Comparison of ENCODE assay signal across 8 cellular contexts in genomic region chr1:165826565-165826964, GRCh38. TPM values are rescaled to one million over a fixed set of nuclear protein-coding genes. Genes with fewer than 3 reads are reported as not detected.
A peak's percentile ranks its signal among the peaks of the same experiment; 100 is the strongest.
DNase-seq lines count a peak whose midpoint lies in the region; ATAC-seq lines count a peak whose summit lies in the region.

No MANE protein-coding gene starts in this region.

- peaks cover 34% of the 10 kb centered on the region for H3K36me3 Mint-ChIP-seq in activated T-cell treated with anti-CD3 and anti-CD28 coated beads, Interleukin-2, amount 50 U/mL, for 24 hours (ENCODE audit: low read depth)
- peaks cover 7% of the 10 kb centered on the region for H3K36me3 Mint-ChIP-seq in activated CD4-positive, alpha-beta memory T cell treated with anti-CD3 and anti-CD28 coated beads for 36 hours
- H3K36me3 Mint-ChIP-seq in stimulated activated memory B cell treated with anti-CD40 and anti-IgM and Interleukin-4, amounts not matched to agents 10 μg/mL and 1 μg/mL and 100 μg/mL, for 72 hours = no peaks in the 10 kb centered on the region

- POLR2A ChIA-PET in activated CD4-positive, alpha-beta memory T cell treated with anti-CD3 and anti-CD28 coated beads for 36 hours (lab: Charles Lee) = interaction anchor here (0.6 kb wide), 2 partner anchors 51 to 57 kb away, joined by 4 to 5 read pairs; no protein-coding TSS in a partner anchor

- H3K4me1 ChIP-seq in iPS-15b (ENCODE audit: control insufficient read depth, insufficient read depth, low read length) = peaks cover 11% of the 10 kb centered on the region

- no peak overlapping the region for H3K9ac ChIP-seq in iPS-15b (ENCODE audit: low read depth, low read length)

- H3K9me3 Mint-ChIP-seq in activated T-cell treated with anti-CD3 and anti-CD28 coated beads, Interleukin-2, amount 50 U/mL, for 24 hours = no peaks in the 10 kb centered on the region
- no peaks in the 10 kb centered on the region for H3K9me3 Mint-ChIP-seq in activated CD4-positive, alpha-beta memory T cell treated with anti-CD3 and anti-CD28 coated beads for 36 hours
- no peaks in the 10 kb centered on the region for H3K9me3 Mint-ChIP-seq in stimulated activated memory B cell treated with anti-CD40 and anti-IgM and Interleukin-4, amounts not matched to agents 10 μg/mL and 1 μg/mL and 100 μg/mL, for 72 hours

- peak overlapping the region; percentile 85 for H3K4me3 Mint-ChIP-seq in activated T-cell treated with anti-CD3 and anti-CD28 coated beads, Interleukin-2, amount 50 U/mL, for 24 hours
- H3K4me3 Mint-ChIP-seq in activated CD4-positive, alpha-beta memory T cell treated with anti-CD3 and anti-CD28 coated beads for 36 hours = peak overlapping the region; percentile 76
- H3K4me3 Mint-ChIP-seq in stimulated activated memory B cell treated with anti-CD40 and anti-IgM and Interleukin-4, amounts not matched to agents 10 μg/mL and 1 μg/mL and 100 μg/mL, for 72 hours = peak overlapping the region; percentile 96

- CTCF ChIA-PET in activated CD4-positive, alpha-beta memory T cell treated with anti-CD3 and anti-CD28 coated beads for 36 hours (lab: Charles Lee) = interaction anchor here (1.0 to 1.8 kb wide), 3 partner anchors 45 to 88 kb away, joined by 3 to 6 read pairs (median 3); no protein-coding TSS in a partner anchor

- H3K4me3 ChIP-seq in iPS-15b (ENCODE audit: low read depth, low read length) = peak overlapping the region; percentile 30

- no peaks in the 10 kb centered on the region for H3K36me3 ChIP-seq in iPS-15b (ENCODE audit: control insufficient read depth, insufficient read depth, low read length)

- H3K27ac Mint-ChIP-seq in activated T-cell treated with anti-CD3 and anti-CD28 coated beads, Interleukin-2, amount 50 U/mL, for 24 hours = no peak overlapping the region
- no peak overlapping the region for H3K27ac Mint-ChIP-seq in activated CD4-positive, alpha-beta memory T cell treated with anti-CD3 and anti-CD28 coated beads for 36 hours
- peak overlapping the region; percentile 95 for H3K27ac Mint-ChIP-seq in stimulated activated memory B cell treated with anti-CD40 and anti-IgM and Interleukin-4, amounts not matched to agents 10 μg/mL and 1 μg/mL and 100 μg/mL, for 72 hours

- H3K9me3 ChIP-seq in iPS-15b (ENCODE audit: control insufficient read depth, insufficient read depth, low read length) = no peaks in the 10 kb centered on the region

- DNase-seq in activated T-cell treated with anti-CD3 and anti-CD28 coated beads, Interleukin-2, amount 50 U/mL, for 24 hours = no peak
- no peak for DNase-seq in activated T-cell treated with anti-CD3 and anti-CD28 coated beads, Interleukin-2, amount 50 U/mL, for 1 hour
- no peak for DNase-seq in activated CD4-positive, alpha-beta memory T cell treated with anti-CD3 and anti-CD28 coated beads for 36 hours
- DNase-seq in SIG-M5 (lab: John Stamatoyannopoulos, UW) = no peak

- H3K27me3 ChIP-seq in iPS-15b (ENCODE audit: control insufficient read depth, insufficient read depth, low read length) = no peaks in the 10 kb centered on the region

- intact Hi-C loops in activated CD4-positive, alpha-beta memory T cell treated with anti-CD3 and anti-CD28 coated beads for 36 hours (cut with micrococcal nuclease) = no loop called here

- no peaks in the 10 kb centered on the region for H3K27me3 Mint-ChIP-seq in activated T-cell treated with anti-CD3 and anti-CD28 coated beads, Interleukin-2, amount 50 U/mL, for 24 hours
- no peaks in the 10 kb centered on the region for H3K27me3 Mint-ChIP-seq in activated CD4-positive, alpha-beta memory T cell treated with anti-CD3 and anti-CD28 coated beads for 36 hours
- no peaks in the 10 kb centered on the region for H3K27me3 Mint-ChIP-seq in stimulated activated memory B cell treated with anti-CD40 and anti-IgM and Interleukin-4, amounts not matched to agents 10 μg/mL and 1 μg/mL and 100 μg/mL, for 72 hours

- peaks cover 21% of the 10 kb centered on the region for H3K4me1 Mint-ChIP-seq in activated T-cell treated with anti-CD3 and anti-CD28 coated beads, Interleukin-2, amount 50 U/mL, for 24 hours (ENCODE audit: low read depth)
- H3K4me1 Mint-ChIP-seq in activated CD4-positive, alpha-beta memory T cell treated with anti-CD3 and anti-CD28 coated beads for 36 hours (ENCODE audit: low read depth) = peaks cover 9% of the 10 kb centered on the region
- peaks cover 17% of the 10 kb centered on the region for H3K4me1 Mint-ChIP-seq in stimulated activated memory B cell treated with anti-CD40 and anti-IgM and Interleukin-4, amounts not matched to agents 10 μg/mL and 1 μg/mL and 100 μg/mL, for 72 hours

- no peak for ATAC-seq in stimulated activated memory B cell treated with anti-CD40 and anti-IgM and Interleukin-4, amounts not matched to agents 10 μg/mL and 1 μg/mL and 100 μg/mL, for 72 hours
- ATAC-seq in GM19324 (IDR thresholded peaks at IDR 0.05; ENCODE audit: low FRiP score, unreplicated experiment) = no peak
- ATAC-seq in GM18870 (IDR thresholded peaks at IDR 0.05; ENCODE audit: unreplicated experiment) = no peak

RNA-seq across cellular contexts. Expression of gene UCK2, which starts 0.8 kb away (rescaled TPM):
- total RNA-seq in activated CD4-positive, alpha-beta memory T cell treated with anti-CD3 and anti-CD28 coated beads for 36 hours = 10 to 100 TPM; 60.1 to 61.8 TPM

RNA-seq across cellular contexts. Expression of gene TMCO1, which starts 57.9 kb away (rescaled TPM):
- 10 to 100 TPM; 73.2 to 76.7 TPM for total RNA-seq in activated CD4-positive, alpha-beta memory T cell treated with anti-CD3 and anti-CD28 coated beads for 36 hours
